Comparison of ENCODE assay signal across 1 cellular context in genomic region chr20:48467622-48468021, GRCh38.
TF ChIP-seq lines count a peak whose summit lies in the region.

No MANE protein-coding gene starts in this region.

TF ChIP-seq in K562, 482 proteins besides CTCF, POLR2A, EP300 and RAD21 (continued from another document):
- TF ChIP-seq, protein P1, sequence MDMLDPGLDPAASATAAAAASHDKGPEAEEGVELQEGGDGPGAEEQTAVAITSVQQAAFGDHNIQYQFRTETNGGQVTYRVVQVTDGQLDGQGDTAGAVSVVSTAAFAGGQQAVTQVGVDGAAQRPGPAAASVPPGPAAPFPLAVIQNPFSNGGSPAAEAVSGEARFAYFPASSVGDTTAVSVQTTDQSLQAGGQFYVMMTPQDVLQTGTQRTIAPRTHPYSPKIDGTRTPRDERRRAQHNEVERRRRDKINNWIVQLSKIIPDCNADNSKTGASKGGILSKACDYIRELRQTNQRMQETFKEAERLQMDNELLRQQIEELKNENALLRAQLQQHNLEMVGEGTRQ (CRISPR knock-in tag; IDR thresholded peaks at IDR 0.05) = peak; percentile 94
- TF ChIP-seq ESRRA (IDR thresholded peaks at IDR 0.05; ENCODE audit: borderline replicate concordance, low read depth) = peak; percentile 51; the same call in 1 of the 2 replicates
- TF ChIP-seq CHCHD3 (CRISPR knock-in tag; IDR thresholded peaks at IDR 0.05) = no peak
- TF ChIP-seq USF1 (CRISPR knock-in tag; IDR thresholded peaks at IDR 0.05) = peak; percentile 89
- no peak for TF ChIP-seq HMGN3 (IDR thresholded peaks at IDR 0.05; ENCODE audit: borderline replicate concordance, extremely low read depth, insufficient read length, low read depth, low read length)
- TF ChIP-seq AFF1 (IDR thresholded peaks at IDR 0.05; ENCODE audit: low read depth in 1 of 2, partially characterized antibody in 2 of 2) = peak in 1 of 2 experiments; percentile 87
- no peak for TF ChIP-seq SETDB1 (IDR thresholded peaks at IDR 0.05; ENCODE audit: low read length)
- peak; percentile 91 for TF ChIP-seq RAD51 (IDR thresholded peaks at IDR 0.05; ENCODE audit: borderline replicate concordance, low read depth)
- TF ChIP-seq MEF2D (tag; conservative IDR thresholded peaks at IDR 0.05; ENCODE audit: low read depth) = no peak
- TF ChIP-seq ZNF561 (CRISPR knock-in tag; conservative IDR thresholded peaks at IDR 0.05) = no peak
- TF ChIP-seq ZNF197 (CRISPR knock-in tag; IDR thresholded peaks at IDR 0.05; ENCODE audit: low read depth) = no peak
- no peak for TF ChIP-seq ZNF699 (CRISPR knock-in tag; IDR thresholded peaks at IDR 0.05; ENCODE audit: insufficient replicate concordance)
- TF ChIP-seq ZNF274 (IDR thresholded peaks at IDR 0.05; ENCODE audit: borderline replicate concordance, low read depth, low read length) = no peak
- TF ChIP-seq FOXA1 (IDR thresholded peaks at IDR 0.05; ENCODE audit: borderline replicate concordance) = no peak
- TF ChIP-seq ETV5 (CRISPR knock-in tag; IDR thresholded peaks at IDR 0.05; ENCODE audit: low read depth) = no peak
- TF ChIP-seq ZNF518B (CRISPR knock-in tag; IDR thresholded peaks at IDR 0.05) = no peak
- TF ChIP-seq SIX5 (IDR thresholded peaks at IDR 0.05; ENCODE audit: borderline replicate concordance in 1 of 2, insufficient read depth in 1 of 2, low read depth in 1 of 2, low read length in 2 of 2) = peak; percentile 63 to 67; a peak in 3 of 4 replicates
- TF ChIP-seq MYBL2 (IDR thresholded peaks at IDR 0.05; ENCODE audit: low read depth) = no peak
- TF ChIP-seq MYBL2 (CRISPR knock-in tag; IDR thresholded peaks at IDR 0.05; ENCODE audit: borderline replicate concordance) = no peak
- TF ChIP-seq, protein P2, sequence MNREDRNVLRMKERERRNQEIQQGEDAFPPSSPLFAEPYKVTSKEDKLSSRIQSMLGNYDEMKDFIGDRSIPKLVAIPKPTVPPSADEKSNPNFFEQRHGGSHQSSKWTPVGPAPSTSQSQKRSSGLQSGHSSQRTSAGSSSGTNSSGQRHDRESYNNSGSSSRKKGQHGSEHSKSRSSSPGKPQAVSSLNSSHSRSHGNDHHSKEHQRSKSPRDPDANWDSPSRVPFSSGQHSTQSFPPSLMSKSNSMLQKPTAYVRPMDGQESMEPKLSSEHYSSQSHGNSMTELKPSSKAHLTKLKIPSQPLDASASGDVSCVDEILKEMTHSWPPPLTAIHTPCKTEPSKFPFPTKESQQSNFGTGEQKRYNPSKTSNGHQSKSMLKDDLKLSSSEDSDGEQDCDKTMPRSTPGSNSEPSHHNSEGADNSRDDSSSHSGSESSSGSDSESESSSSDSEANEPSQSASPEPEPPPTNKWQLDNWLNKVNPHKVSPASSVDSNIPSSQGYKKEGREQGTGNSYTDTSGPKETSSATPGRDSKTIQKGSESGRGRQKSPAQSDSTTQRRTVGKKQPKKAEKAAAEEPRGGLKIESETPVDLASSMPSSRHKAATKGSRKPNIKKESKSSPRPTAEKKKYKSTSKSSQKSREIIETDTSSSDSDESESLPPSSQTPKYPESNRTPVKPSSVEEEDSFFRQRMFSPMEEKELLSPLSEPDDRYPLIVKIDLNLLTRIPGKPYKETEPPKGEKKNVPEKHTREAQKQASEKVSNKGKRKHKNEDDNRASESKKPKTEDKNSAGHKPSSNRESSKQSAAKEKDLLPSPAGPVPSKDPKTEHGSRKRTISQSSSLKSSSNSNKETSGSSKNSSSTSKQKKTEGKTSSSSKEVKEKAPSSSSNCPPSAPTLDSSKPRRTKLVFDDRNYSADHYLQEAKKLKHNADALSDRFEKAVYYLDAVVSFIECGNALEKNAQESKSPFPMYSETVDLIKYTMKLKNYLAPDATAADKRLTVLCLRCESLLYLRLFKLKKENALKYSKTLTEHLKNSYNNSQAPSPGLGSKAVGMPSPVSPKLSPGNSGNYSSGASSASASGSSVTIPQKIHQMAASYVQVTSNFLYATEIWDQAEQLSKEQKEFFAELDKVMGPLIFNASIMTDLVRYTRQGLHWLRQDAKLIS (CRISPR knock-in tag; IDR thresholded peaks at IDR 0.05) = no peak
- no peak for TF ChIP-seq UBTF (IDR thresholded peaks at IDR 0.05; ENCODE audit: borderline replicate concordance in 1 of 2, low read depth in 2 of 2, low read length in 2 of 2)
- TF ChIP-seq TRIM25 (IDR thresholded peaks at IDR 0.05; ENCODE audit: borderline replicate concordance) = no peak
- no peak for TF ChIP-seq ETS2 (tag; IDR thresholded peaks at IDR 0.05; ENCODE audit: borderline replicate concordance, poor library complexity, severe bottlenecking)
- TF ChIP-seq ZBTB33 (CRISPR knock-in tag; IDR thresholded peaks at IDR 0.05) = no peak
